ENCODE assay signal across 16 cellular contexts in the genomic region with DNA sequence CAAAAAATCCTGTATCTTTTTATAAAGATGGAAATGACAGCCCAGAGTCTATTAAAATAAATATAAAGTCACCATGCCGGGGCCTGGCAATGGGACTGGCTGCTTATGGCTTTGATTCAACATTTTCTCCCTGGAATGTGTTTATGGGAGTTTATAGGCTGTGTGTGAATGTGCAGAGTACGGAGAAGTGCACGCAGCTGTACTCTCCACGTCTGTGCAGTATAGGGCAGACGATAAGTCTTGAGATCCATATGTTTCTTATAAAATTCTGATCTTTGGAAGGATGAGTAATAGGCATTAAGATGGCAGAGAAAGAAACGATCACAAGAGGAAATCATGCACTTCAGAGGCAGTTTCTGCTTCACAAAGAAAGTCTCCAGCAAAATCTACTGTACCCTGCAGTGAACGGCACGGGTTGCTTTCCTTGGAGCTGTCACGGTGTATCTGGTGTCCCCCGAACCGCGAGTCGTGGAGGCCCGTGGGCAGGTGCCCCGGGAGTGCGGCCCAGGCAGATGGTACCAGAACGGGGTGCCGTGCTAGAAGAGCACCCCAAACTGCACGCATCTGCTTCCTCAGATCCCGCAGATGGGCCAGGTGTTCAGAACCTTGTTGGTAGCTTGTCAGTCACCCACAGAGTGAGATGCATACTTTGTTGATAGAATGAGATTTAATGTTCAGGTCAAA.
DNase-seq lines count a peak whose midpoint lies in the region; ATAC-seq and TF ChIP-seq lines count a peak whose summit lies in the region.
"Had no signal": no experiment of that assay in that cellular context is flagged by ENCODE, and none has a peak within 500 bp of the region (broad histone marks: within the 10 kb centered on the region; RNA-seq: fewer than 3 reads in every experiment).

No MANE protein-coding gene starts in this region.

- H3K4me3 Mint-ChIP-seq in progenitor cell of endocrine pancreas (ENCODE audit: low read depth): no peak overlapping the region

- H2AFZ ChIP-seq in IMR-90 (replicated peaks; ENCODE audit: low read length, poor library complexity) (no peak overlapping the region), fibroblast of lung (ENCODE audit: low read length) (no peak overlapping the region), neuronal stem cell (ENCODE audit: low read length) (no peak overlapping the region)

- POLR2A ChIA-PET in BJ (lab: Charles Lee) (no interaction called here), IMR-90 (lab: Charles Lee; ENCODE audit: unreplicated experiment) (no interaction called here)

- H4K8ac ChIP-seq in IMR-90 (ENCODE audit: low read depth in 2 of 2, low read length in 2 of 2) (no peak overlapping the region), neuronal stem cell (ENCODE audit: low read depth, low read length) (no peak overlapping the region)

- ATAC-seq in IMR-90 (ENCODE audit: low read depth) (peak; percentile 72), GM21423 (IDR thresholded peaks at IDR 0.05; ENCODE audit: unreplicated experiment) (no peak)
- ATAC-seq: GM12878, Panc1 had no signal

- H3K36me3 ChIP-seq in BJ (ENCODE audit: control insufficient read depth, insufficient read depth, low read length) (no peaks in the 10 kb centered on the region), IMR-90 (ENCODE audit: control insufficient read depth, insufficient read depth, low read length) (no peaks in the 10 kb centered on the region), fibroblast of lung (ENCODE audit: control insufficient read depth, insufficient read depth, low read length) (no peaks in the 10 kb centered on the region), neuronal stem cell (replicated peaks in 1 of 2; ENCODE audit: control insufficient read depth in 2 of 2, insufficient read depth in 2 of 2, low read length in 2 of 2) (no peaks in the 10 kb centered on the region)
- H3K36me3 ChIP-seq: HAP-1 had no signal

- in situ Hi-C loops in IMR-90 (cut with MboI; ENCODE audit: low sequenced_read_pairs): no loop called here

- no peak overlapping the region for H2BK20ac ChIP-seq in IMR-90 (ENCODE audit: low read depth, low read length)

- H3K18ac ChIP-seq in IMR-90 (ENCODE audit: low read depth, low read length) (no peak overlapping the region), neuronal stem cell (ENCODE audit: low read length) (peak overlapping the region; percentile 58)

- H3K79me2 ChIP-seq in fibroblast of lung (ENCODE audit: control insufficient read depth, insufficient read depth, low read length): no peaks in the 10 kb centered on the region

- H3K9me3 Mint-ChIP-seq in progenitor cell of endocrine pancreas (ENCODE audit: low read depth): no peaks in the 10 kb centered on the region

- H2BK120ac ChIP-seq in IMR-90 (ENCODE audit: low read depth, low read length) (no peak overlapping the region), neuronal stem cell (ENCODE audit: low read depth, low read length) (no peak overlapping the region)

- no peak for TF ChIP-seq POLR2A in IMR-90 (IDR thresholded peaks at IDR 0.05; ENCODE audit: low read depth, low read length)

- H3K79me1 ChIP-seq in IMR-90 (ENCODE audit: low read depth in 1 of 2, low read length in 2 of 2): no peaks in the 10 kb centered on the region
- no peaks in the 10 kb centered on the region for H3K79me1 ChIP-seq in neuronal stem cell (ENCODE audit: low read depth, low read length)

- H3K23ac ChIP-seq in IMR-90 (ENCODE audit: low read depth, low read length) (no peak overlapping the region), neuronal stem cell (ENCODE audit: low read depth, low read length, poor library complexity) (no peak overlapping the region)

- no peaks in the 10 kb centered on the region; the same call in 1 of the 2 replicates for H4K20me1 ChIP-seq in IMR-90 (ENCODE audit: insufficient read depth, low read length)
- no peaks in the 10 kb centered on the region for H4K20me1 ChIP-seq in fibroblast of lung (ENCODE audit: control insufficient read depth, extremely low read depth, insufficient read depth, low read length)

- H3K36me3 Mint-ChIP-seq in progenitor cell of endocrine pancreas (ENCODE audit: insufficient read depth): no peaks in the 10 kb centered on the region

- DNase-seq in BJ (ENCODE audit: low read depth) (peak; percentile 18), IMR-90 (peak; percentile 31), fibroblast of lung (ENCODE audit: low read depth in 2 of 2) (peak in 1 of 2 donors; percentile 6), neuronal stem cell (ENCODE audit: low spot score) (no peak), NCI-H510A treated with DMSO at 0.1 percent for 48 hours (lab: John Stamatoyannopoulos, UW) (no peak), progenitor cell of endocrine pancreas (ENCODE audit: low spot score, unreplicated experiment) (no peak)
- DNase-seq: ACHN, C1 segment of cervical spinal cord, NCI-H1048, NCI-H1694, NCI-H2107, SIG-M5 had no signal

- TF ChIP-seq RAD21 in IMR-90 (IDR thresholded peaks at IDR 0.05; ENCODE audit: low read length): no peak

- peak overlapping the region; percentile 12 for H2BK12ac ChIP-seq in neuronal stem cell (ENCODE audit: low read length)

- TF ChIP-seq CTCF in BJ (IDR thresholded peaks at IDR 0.05; ENCODE audit: insufficient read depth, low read depth, low read length): no peak
- no peak for TF ChIP-seq CTCF in IMR-90 (conservative IDR thresholded peaks at IDR 0.05; ENCODE audit: low read depth, low read length)
- TF ChIP-seq CTCF in fibroblast of lung (conservative IDR thresholded peaks at IDR 0.05 in 1 of 2, IDR thresholded peaks at IDR 0.05 in 1 of 2; ENCODE audit: low read depth in 1 of 2, low read length in 2 of 2): no peak
- TF ChIP-seq CTCF in progenitor cell of endocrine pancreas (IDR thresholded peaks at IDR 0.05; ENCODE audit: unreplicated experiment): no peak

- H3K9me1 ChIP-seq in IMR-90 (ENCODE audit: insufficient read depth, low read length): peaks cover 5% of the 10 kb centered on the region; the same call in 1 of the 2 replicates

- H3K4me2 ChIP-seq in IMR-90 (ENCODE audit: low read depth, low read length) (no peak overlapping the region), fibroblast of lung (ENCODE audit: extremely low read depth, insufficient read depth, low read length) (peak overlapping the region; percentile 8), neuronal stem cell (ENCODE audit: insufficient read depth, low read length, poor library complexity, severe bottlenecking) (no peak overlapping the region)

- no peak overlapping the region for H3K56ac ChIP-seq in IMR-90 (ENCODE audit: extremely low read depth, insufficient read depth, low read length)

- no peak overlapping the region for H4K91ac ChIP-seq in IMR-90 (ENCODE audit: insufficient read depth, low read depth, low read length)
- no peak overlapping the region for H4K91ac ChIP-seq in neuronal stem cell (ENCODE audit: low read depth, low read length, poor library complexity)

- H3K4me3 ChIP-seq in BJ (ENCODE audit: low read depth, low read length) (no peak overlapping the region), IMR-90 (ENCODE audit: insufficient read depth, low read depth, low read length) (no peak overlapping the region), fibroblast of lung (replicated peaks in 1 of 4; ENCODE audit: control extremely low read depth in 1 of 4, insufficient read depth in 1 of 4, low read depth in 3 of 4, low read length in 4 of 4) (no peak overlapping the region), neuronal stem cell (ENCODE audit: low read length in 2 of 2) (no peak overlapping the region)
- H3K4me3 ChIP-seq: GM12878, HAP-1 had no signal

- H3K14ac ChIP-seq in IMR-90 (replicated peaks; ENCODE audit: low read depth, low read length) (no peak overlapping the region), neuronal stem cell (ENCODE audit: low read length) (no peak overlapping the region)

- H3K27ac Mint-ChIP-seq in progenitor cell of endocrine pancreas: no peak overlapping the region

- 30% methylated on average over 2 of the region's 20 CpGs; no CpG with 5 or more reads in 1 of the 2 experiments for WGBS in IMR-90 (ENCODE audit: extremely low coverage in 2 of 2, insufficient read length in 1 of 2), 2 experiments
- WGBS in neuronal stem cell (ENCODE audit: extremely low coverage in 2 of 2, insufficient read length in 2 of 2, insufficient replicate concordance in 1 of 2), 2 donors: no CpG with 5 or more reads among the region's 20 CpGs

- H3K27ac ChIP-seq in IMR-90 (ENCODE audit: insufficient read depth, low read length) (no peak overlapping the region), fibroblast of lung (ENCODE audit: insufficient read depth, low read length) (no peak overlapping the region), neuronal stem cell (replicated peaks; ENCODE audit: low read length) (no peak overlapping the region)

- H2AK9ac ChIP-seq in IMR-90 (replicated peaks; ENCODE audit: low read depth, low read length, poor library complexity): no peak overlapping the region

- no peak overlapping the region for H2BK5ac ChIP-seq in IMR-90 (ENCODE audit: low read depth, low read length, poor library complexity, severe bottlenecking)
- no peak overlapping the region for H2BK5ac ChIP-seq in neuronal stem cell (ENCODE audit: low read length)

- intact Hi-C loops in IMR-90 (cut with micrococcal nuclease): no loop called here

- H3K27me3 Mint-ChIP-seq in progenitor cell of endocrine pancreas: peaks cover 49% of the 10 kb centered on the region

- no TSS peak for BruUV-seq in IMR-90 (replicated peaks; lab: Mats Ljungman, UMichigan)

- no peaks in the 10 kb centered on the region for H3K4me1 Mint-ChIP-seq in progenitor cell of endocrine pancreas (ENCODE audit: low read depth)

- CTCF ChIA-PET in BJ (lab: Yijun Ruan, JAX): no interaction called here
- CTCF ChIA-PET in IMR-90 (lab: Yijun Ruan, JAX): no interaction called here

- no peak overlapping the region for H4K5ac ChIP-seq in IMR-90 (ENCODE audit: low read depth, low read length)

- dilution Hi-C loops in IMR-90 (cut with HindIII; ENCODE audit: low sequenced_read_pairs, unreplicated experiment): no loop called here

- H3K9me3 ChIP-seq in IMR-90 (ENCODE audit: control insufficient read depth, insufficient read depth, low read length): peaks cover 5% of the 10 kb centered on the region
- H3K9me3 ChIP-seq in fibroblast of lung (ENCODE audit: control insufficient read depth, insufficient read depth, low read depth, low read length): peaks cover 2% of the 10 kb centered on the region
- peaks cover 0 to 4% of the 10 kb centered on the region in 2 donors for H3K9me3 ChIP-seq in neuronal stem cell (replicated peaks in 1 of 2; ENCODE audit: control insufficient read depth in 2 of 2, insufficient read depth in 1 of 2, low read depth in 1 of 2, low read length in 2 of 2)
- H3K9me3 ChIP-seq: HAP-1 had no signal

- H3K4ac ChIP-seq in IMR-90 (ENCODE audit: low read depth, low read length) (no peak overlapping the region), neuronal stem cell (ENCODE audit: low read length) (no peak overlapping the region)

- H3K4me1 ChIP-seq in IMR-90 (ENCODE audit: control insufficient read depth, insufficient read depth, low read length): no peaks in the 10 kb centered on the region
- H3K4me1 ChIP-seq in fibroblast of lung (ENCODE audit: control insufficient read depth, extremely low read depth, insufficient read depth, low read length): no peaks in the 10 kb centered on the region
- peaks cover 3 to 18% of the 10 kb centered on the region in 2 donors for H3K4me1 ChIP-seq in neuronal stem cell (ENCODE audit: control insufficient read depth in 2 of 2, insufficient read depth in 1 of 2, low read depth in 1 of 2, low read length in 2 of 2)
- H3K4me1 ChIP-seq: HAP-1 had no signal

- H3K27me3 ChIP-seq in BJ (ENCODE audit: control insufficient read depth, insufficient read depth, low read length) (no peaks in the 10 kb centered on the region; the same call in 1 of the 2 replicates), IMR-90 (ENCODE audit: control insufficient read depth, insufficient read depth, low read length) (no peaks in the 10 kb centered on the region; the same call in none of the 2 replicates), fibroblast of lung (ENCODE audit: control insufficient read depth, insufficient read depth, low read length) (no peaks in the 10 kb centered on the region), neuronal stem cell (ENCODE audit: control insufficient read depth in 3 of 3, insufficient read depth in 3 of 3, low read depth in 1 of 3, low read length in 3 of 3) (no peaks in the 10 kb centered on the region)

- H2AK5ac ChIP-seq in IMR-90 (ENCODE audit: low read depth, low read length) (no peak overlapping the region), neuronal stem cell (ENCODE audit: low read depth, low read length) (no peak overlapping the region)

- no peak overlapping the region for H3K9ac ChIP-seq in IMR-90 (ENCODE audit: low read depth, low read length)
- no peak overlapping the region for H3K9ac ChIP-seq in fibroblast of lung (ENCODE audit: insufficient read depth, low read length)
- peak overlapping the region; percentile 4 for H3K9ac ChIP-seq in neuronal stem cell (ENCODE audit: low read depth, low read length, poor library complexity)

- H2BK15ac ChIP-seq in IMR-90 (ENCODE audit: low read depth, low read length): no peak overlapping the region
- no peak overlapping the region for H2BK15ac ChIP-seq in neuronal stem cell (ENCODE audit: low read length)

Comparison
In these comparisons a context has a peak if more than half of its experiments do, and no peak if none do; other contexts are left out.
1. DNase-seq: peak in BJ (single experiment) and IMR-90 (single experiment); none in neuronal stem cell (single experiment), NCI-H510A treated with DMSO at 0.1 percent for 48 hours (single experiment) and progenitor cell of endocrine pancreas (single experiment).